23 cellular contexts compared by ENCODE assay signal in the genomic region with DNA sequence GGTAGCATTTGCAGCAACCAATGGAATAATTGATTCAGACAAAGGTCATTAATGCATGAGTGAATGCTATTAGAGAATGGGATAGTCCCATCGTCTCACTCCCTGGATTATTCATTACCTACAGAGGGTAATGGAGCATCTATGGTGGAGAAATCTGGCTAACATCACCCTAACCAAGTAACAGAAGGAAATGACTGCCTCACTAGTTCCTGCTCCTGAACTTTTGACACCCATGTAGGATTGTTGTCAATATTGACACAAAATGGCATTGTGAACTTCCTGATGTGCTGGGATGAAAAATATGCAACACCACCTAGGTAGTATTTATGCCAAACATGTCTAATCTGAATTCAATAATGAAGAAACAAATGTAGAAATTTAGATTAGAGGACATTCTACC. TPM values are rescaled to one million over a fixed set of nuclear protein-coding genes. Genes with fewer than 3 reads are reported as not detected.
A peak's percentile ranks its signal among the peaks of the same experiment; 100 is the strongest.
DNase-seq lines count a peak whose midpoint lies in the region; ATAC-seq and TF ChIP-seq lines count a peak whose summit lies in the region.
"Had no signal": no experiment of that assay in that cellular context is flagged by ENCODE, and none has a peak within 500 bp of the region (broad histone marks: within the 10 kb centered on the region; RNA-seq: fewer than 3 reads in every experiment).

No MANE protein-coding gene starts in this region.

- in situ Hi-C loops in Caki2 (cut with HindIII; ENCODE audit: low pct_unique_long_range_greater_than_20kb, low sequenced_read_pairs) = no loop called here

- H3K4me1 ChIP-seq in osteoblast (ENCODE audit: insufficient read depth, low read length) = no peaks in the 10 kb centered on the region
- H3K4me1 ChIP-seq: BLaER1 treated with 17β-estradiol and CSF1 and Interleukin-3, amounts not matched to agents 10 nM and 100 nM; SJCRH30 had no signal

- TF ChIP-seq CTCF in osteoblast (IDR thresholded peaks at IDR 0.05; ENCODE audit: extremely low read depth, low read depth, low read length) = no peak

- H3K9me3 ChIP-seq in osteoblast (ENCODE audit: low read depth, low read length) = no peaks in the 10 kb centered on the region
- H3K9me3 ChIP-seq: BLaER1 treated with 17β-estradiol and CSF1 and Interleukin-3, amounts not matched to agents 10 nM and 100 nM; SJCRH30 had no signal

- no peak overlapping the region for H2AFZ ChIP-seq in osteoblast (ENCODE audit: low read length)
- H2AFZ ChIP-seq: PC-9 had no signal

- no peaks in the 10 kb centered on the region for H4K20me1 ChIP-seq in osteoblast (ENCODE audit: insufficient read depth, low read length)

- ATAC-seq in left lobe of liver (peak; percentile 58), GM18873 (IDR thresholded peaks at IDR 0.05; ENCODE audit: low FRiP score, unreplicated experiment) (no peak)
- ATAC-seq: HCT116, Right ventricle myocardium inferior, SK-N-SH treated with all-trans-retinoic acid at 6 μM for 48 hours had no signal

- no peaks in the 10 kb centered on the region for H3K79me2 ChIP-seq in osteoblast (ENCODE audit: insufficient read depth, low read length)

- H3K4me2 ChIP-seq in osteoblast (ENCODE audit: insufficient read depth, low read length) = no peak overlapping the region
- H3K4me2 ChIP-seq: BLaER1 treated with 17β-estradiol and CSF1 and Interleukin-3, amounts not matched to agents 10 nM and 100 nM; PC-9 had no signal

- DNase-seq in Caki2 (ENCODE audit: low read depth) = peak; percentile 51
- peak; percentile 68 for DNase-seq in HT-29 (ENCODE audit: low spot score)
- no peak for DNase-seq in left lobe of liver (ENCODE audit: low spot score)
- peak; percentile 2 for DNase-seq in osteoblast (ENCODE audit: insufficient read length, low spot score, missing footprints)
- no peak for DNase-seq in EL
- no peak for DNase-seq in activated naive CD4-positive, alpha-beta T cell treated with anti-CD3 and anti-CD28 coated beads, Interleukin-2, amount 50 U/mL, for 16 hours
- DNase-seq: AML-193; CD4-positive, alpha-beta T cell; Kasumi-1; NCI-H1105; NCI-H146; NCI-H1930; NCI-H446 treated with DMSO at 0.1 percent for 48 hours; NCI-H526; PC-9; SJCRH30 had no signal

- no peak overlapping the region for H3K27ac ChIP-seq in osteoblast (ENCODE audit: low read depth, low read length)
- H3K27ac ChIP-seq: BLaER1 treated with 17β-estradiol and CSF1 and Interleukin-3, amounts not matched to agents 10 nM and 100 nM; PC-9; SJCRH30 had no signal

- no peaks in the 10 kb centered on the region for H3K36me3 ChIP-seq in osteoblast (ENCODE audit: insufficient read depth, low read length)
- H3K36me3 ChIP-seq: BLaER1 treated with 17β-estradiol and CSF1 and Interleukin-3, amounts not matched to agents 10 nM and 100 nM; SJCRH30 had no signal

- H3K4me3 ChIP-seq in osteoblast (ENCODE audit: insufficient read depth, low read length) = no peak overlapping the region
- H3K4me3 ChIP-seq: BLaER1 treated with 17β-estradiol and CSF1 and Interleukin-3, amounts not matched to agents 10 nM and 100 nM; PC-9; SJCRH30 had no signal

- H3K27me3 ChIP-seq in osteoblast (ENCODE audit: insufficient read depth, low read length) = peaks cover 2% of the 10 kb centered on the region
- H3K27me3 ChIP-seq: BLaER1 treated with 17β-estradiol and CSF1 and Interleukin-3, amounts not matched to agents 10 nM and 100 nM; SJCRH30 had no signal

RNA-seq across cellular contexts. Expression of a gene that starts 44.0 kb away (rescaled TPM):
- 4.5 and 6.4 TPM in 2 replicates for total RNA-seq in Caki2 (2014; rRNA removed; shearing (Covaris generic); ENCODE audit: low replicate concordance)
- 0.28 and 0.29 TPM in 2 replicates for total RNA-seq in HT-29 (2014; rRNA removed; shearing (Covaris generic))
- total RNA-seq in left lobe of liver (0.13 TPM), osteoblast (3.6 and 4.4 TPM in 2 replicates)
- total RNA-seq: CD4-positive, alpha-beta T cell; G401; H4 had no signal

Comparison
In these comparisons a context has a peak if more than half of its experiments do, and no peak if none do; other contexts are left out.
1. DNase-seq: peak in Caki2 (single experiment), HT-29 (single experiment) and osteoblast (single experiment); none in left lobe of liver (single experiment), EL (single experiment) and activated naive CD4-positive, alpha-beta T cell treated with anti-CD3 and anti-CD28 coated beads, Interleukin-2, amount 50 U/mL, for 16 hours (single experiment).